Comparison of ENCODE assay signal across 23 cellular contexts in genomic region chr13:70816853-70817252, GRCh38.
"Had no signal": no experiment of that assay in that cellular context is flagged by ENCODE, and none has a peak within 500 bp of the region (broad histone marks: within the 10 kb centered on the region; RNA-seq: fewer than 3 reads in every experiment).

No MANE protein-coding gene starts in this region.

- H3K4me1 ChIP-seq: esophagus muscularis mucosa, parathyroid adenoma, psoas muscle, spleen, testis, transverse colon had no signal

- H3K36me3 ChIP-seq: esophagus muscularis mucosa, neutrophil, spleen, transverse colon had no signal

- DNase-seq: activated CD4-positive, alpha-beta memory T cell treated with anti-CD3 and anti-CD28 coated beads for 36 hours; activated CD4-positive, alpha-beta T cell treated with anti-CD3 and anti-CD28 coated beads, Interleukin-2, amount 10 ng/mL, durations not matched to agents 24 days and 14 days; activated CD4-positive, CD25-positive, alpha-beta regulatory T cell treated with anti-CD3 and anti-CD28 coated beads, Interleukin-2, amount 50 U/mL, for 72 hours; activated CD8-positive, alpha-beta memory T cell treated with anti-CD3 and anti-CD28 coated beads, Interleukin-2, amount 50 U/mL, for 48 hours; activated gamma-delta T cell treated with Interleukin-2 at 50 U/mL for 16 hours; activated naive CD4-positive, alpha-beta T cell treated with anti-CD3 and anti-CD28 coated beads, Interleukin-2, amount 50 U/mL, for 16 hours; activated T-cell treated with anti-CD3 and anti-CD28 coated beads, Interleukin-2, amount 50 U/mL, for 4 hours; caudate nucleus; endodermal cell; left ventricle myocardium superior; naive B cell; nephron progenitor cell; psoas muscle; spleen; stimulated activated CD4-positive, alpha-beta T cell treated with anti-CD3 and anti-CD28 coated beads, Interleukin-2, amount 100 ng/mL, for 48 hours; stimulated activated naive CD4-positive, alpha-beta T cell treated with Interleukin-2 at 50 U/mL for 16 hours; T-helper 9 cell; testis; transverse colon had no signal

- H3K27ac ChIP-seq: esophagus muscularis mucosa, neutrophil, parathyroid adenoma, psoas muscle, spleen, testis, transverse colon had no signal

- H3K9me3 ChIP-seq: esophagus muscularis mucosa, neutrophil, psoas muscle, testis, transverse colon had no signal

- H3K27me3 ChIP-seq: esophagus muscularis mucosa, neutrophil, spleen, testis, transverse colon had no signal

- ATAC-seq: activated T-cell treated with anti-CD3 and anti-CD28 coated beads, Interleukin-2, amount 50 U/mL, for 4 hours; activated T-helper 17 cell treated with anti-CD3 and anti-CD28 coated beads, Interleukin-2, amount 50 U/mL, for 72 hours; left ventricle myocardium superior; psoas muscle had no signal

- H3K4me3 ChIP-seq: esophagus muscularis mucosa, psoas muscle, spleen, testis, transverse colon had no signal
